11 cellular contexts compared by ENCODE assay signal in the genomic region with DNA sequence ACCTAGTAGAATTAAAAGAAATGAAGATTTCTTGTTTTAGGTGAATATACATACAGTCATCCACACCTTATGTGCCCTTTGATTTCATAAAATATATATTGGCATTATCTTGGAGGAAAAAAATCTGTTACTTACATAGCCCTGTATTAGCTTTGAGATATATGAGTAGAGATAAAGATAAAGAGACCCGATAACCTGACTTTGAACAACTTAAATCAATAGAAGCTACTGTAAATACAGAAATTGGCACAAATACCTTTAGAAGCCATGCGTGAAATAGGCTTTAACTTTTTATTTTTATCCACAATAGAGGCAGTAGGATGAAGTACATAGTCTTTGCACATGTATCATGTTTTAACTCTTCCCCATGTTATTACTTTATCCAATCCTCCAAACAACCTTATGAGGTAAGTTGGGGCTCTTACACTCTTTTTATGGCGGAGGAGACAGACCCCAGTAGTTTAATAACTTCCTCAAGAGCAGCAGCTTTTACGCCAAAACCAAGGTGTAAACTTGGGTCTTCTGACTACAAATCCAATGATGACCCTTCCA. TPM values are rescaled to one million over a fixed set of nuclear protein-coding genes. Genes with fewer than 3 reads are reported as not detected.
DNase-seq lines count a peak whose midpoint lies in the region; ATAC-seq, FAIRE-seq and TF ChIP-seq lines count a peak whose summit lies in the region.
"Had no signal": no experiment of that assay in that cellular context is flagged by ENCODE, and none has a peak within 500 bp of the region (broad histone marks: within the 10 kb centered on the region; RNA-seq: fewer than 3 reads in every experiment).

No MANE protein-coding gene starts in this region.

- no peak overlapping the region for H3K27ac ChIP-seq in A549
- peak overlapping the region; percentile 26 for H3K27ac ChIP-seq in muscle layer of duodenum (ENCODE audit: low read length)

- H3K27ac Mint-ChIP-seq in Calu3 (ENCODE audit: unreplicated experiment), result peak overlapping the region; percentile 82
- H3K27ac Mint-ChIP-seq in activated naive CD8-positive, alpha-beta T cell treated with anti-CD3 and anti-CD28 coated beads for 36 hours, result peak overlapping the region; percentile 76
- H3K27ac Mint-ChIP-seq: brain, H9 had no signal

- no peak for TF ChIP-seq RAD21 in A549 (conservative IDR thresholded peaks at IDR 0.05 in 1 of 2, IDR thresholded peaks at IDR 0.05 in 1 of 2)

- H3K4me2 ChIP-seq in A549, result peak overlapping the region; percentile 95

- H3K36me3 Mint-ChIP-seq in Calu3 (ENCODE audit: insufficient read depth, unreplicated experiment), result peaks cover 70% of the 10 kb centered on the region
- H3K36me3 Mint-ChIP-seq in activated naive CD8-positive, alpha-beta T cell treated with anti-CD3 and anti-CD28 coated beads for 36 hours, result peaks cover 49% of the 10 kb centered on the region

- no TSS peak for BruUV-seq in Calu3 (replicated peaks; lab: Mats Ljungman, UMichigan)

- H3K9me3 Mint-ChIP-seq in Calu3 (ENCODE audit: low read depth, unreplicated experiment), result no peaks in the 10 kb centered on the region
- H3K9me3 Mint-ChIP-seq in activated naive CD8-positive, alpha-beta T cell treated with anti-CD3 and anti-CD28 coated beads for 36 hours, result peaks cover under 1% of the 10 kb centered on the region
- H3K9me3 Mint-ChIP-seq: H9 had no signal

- DNase-seq in A549 (ENCODE audit: low read depth in 1 of 2, low spot score in 1 of 2) (no peak), Calu3 (no peak), NCI-H128 (lab: John Stamatoyannopoulos, UW; ENCODE audit: unreplicated experiment) (no peak), superior temporal gyrus (ENCODE audit: extremely low spot score) (no peak)
- DNase-seq in activated naive CD8-positive, alpha-beta T cell treated with anti-CD3 and anti-CD28 coated beads for 36 hours, result no peak
- DNase-seq: H9 had no signal

- peaks cover 21% of the 10 kb centered on the region for H3K4me1 ChIP-seq in A549
- peaks cover 0 to 3% of the 10 kb centered on the region in 2 donors for H3K4me1 ChIP-seq in muscle layer of duodenum (ENCODE audit: control insufficient read depth in 1 of 2, insufficient read depth in 2 of 2, low read length in 2 of 2)

- POLR2A ChIA-PET in A549 (lab: Yijun Ruan, JAX), result no interaction called here

- 93% methylated on average over 4 of the region's 4 CpGs for WGBS in A549 (ENCODE audit: missing lambda C conversion rate)

- H3K9me3 ChIP-seq in A549 (no peaks in the 10 kb centered on the region), muscle layer of duodenum (ENCODE audit: control insufficient read depth in 1 of 2, low read length in 2 of 2) (no peaks in the 10 kb centered on the region)
- H3K9me3 ChIP-seq: esophagus muscularis mucosa had no signal

- no peak for TF ChIP-seq EP300 in A549 (IDR thresholded peaks at IDR 0.05)

- no peak overlapping the region; the same call in 2 of the 3 replicates for H3K4me3 ChIP-seq in A549
- H3K4me3 ChIP-seq in muscle layer of duodenum (ENCODE audit: low read depth in 1 of 2, low read length in 2 of 2), result peak overlapping the region; percentile 51

- no peak for TF ChIP-seq POLR2A in A549 (IDR thresholded peaks at IDR 0.05; ENCODE audit: low read length)

- no peaks in the 10 kb centered on the region for H3K27me3 ChIP-seq in muscle layer of duodenum (ENCODE audit: low read depth, low read length)
- H3K27me3 ChIP-seq: esophagus muscularis mucosa had no signal

- H3K27me3 Mint-ChIP-seq in Calu3 (ENCODE audit: unreplicated experiment), result no peaks in the 10 kb centered on the region
- peaks cover 4% of the 10 kb centered on the region for H3K27me3 Mint-ChIP-seq in activated naive CD8-positive, alpha-beta T cell treated with anti-CD3 and anti-CD28 coated beads for 36 hours

- TF ChIP-seq CTCF in A549 (IDR thresholded peaks at IDR 0.05), result no peak
- TF ChIP-seq CTCF in Calu3 (IDR thresholded peaks at IDR 0.05; ENCODE audit: unreplicated experiment), result no peak

- ATAC-seq in A549, result no peak
- no peak for ATAC-seq in GM18858 (IDR thresholded peaks at IDR 0.05; ENCODE audit: unreplicated experiment)
- ATAC-seq in GM21737 (IDR thresholded peaks at IDR 0.05; ENCODE audit: unreplicated experiment), result no peak

- H3K4me1 Mint-ChIP-seq in Calu3 (ENCODE audit: low read depth, unreplicated experiment), result peaks cover 18% of the 10 kb centered on the region
- peaks cover 37% of the 10 kb centered on the region for H3K4me1 Mint-ChIP-seq in activated naive CD8-positive, alpha-beta T cell treated with anti-CD3 and anti-CD28 coated beads for 36 hours

- peak overlapping the region; percentile 67 for H3K4me3 Mint-ChIP-seq in Calu3 (ENCODE audit: low read depth, unreplicated experiment)
- H3K4me3 Mint-ChIP-seq in activated naive CD8-positive, alpha-beta T cell treated with anti-CD3 and anti-CD28 coated beads for 36 hours, result peak overlapping the region; percentile 82
- H3K4me3 Mint-ChIP-seq: H9 had no signal

- FAIRE-seq in A549 (lab: Jason Lieb, UNC), result no peak

- intact Hi-C loops in Calu3 (cut with micrococcal nuclease; ENCODE audit: unreplicated experiment), result loop anchor here (5.0 to 10.0 kb wide), 2 partner anchors 69 to 299 kb away; no protein-coding TSS in a partner anchor

- H3K36me3 ChIP-seq in muscle layer of duodenum (ENCODE audit: control insufficient read depth in 1 of 2, insufficient read depth in 2 of 2, low read length in 2 of 2), result peaks cover 29 to 32% of the 10 kb centered on the region in 2 donors

- CTCF ChIA-PET in A549 (lab: Yijun Ruan, JAX), result interaction anchor here (1.1 to 1.2 kb wide), 3 partner anchors 11 to 239 kb away, joined by 3 read pairs; no protein-coding TSS in a partner anchor
- CTCF ChIA-PET in Calu3 (lab: Charles Lee), result no interaction called here

TF ChIP-seq in A549, 52 proteins besides CTCF, POLR2A, EP300 and RAD21:
- TF ChIP-seq ZFP36 (IDR thresholded peaks at IDR 0.05; ENCODE audit: borderline replicate concordance, partially characterized antibody), result no peak
- no peak for TF ChIP-seq CHD4 (IDR thresholded peaks at IDR 0.05; ENCODE audit: borderline replicate concordance)
- TF ChIP-seq ZNF302 (CRISPR knock-in tag; IDR thresholded peaks at IDR 0.05), result no peak
- TF ChIP-seq, protein P1, sequence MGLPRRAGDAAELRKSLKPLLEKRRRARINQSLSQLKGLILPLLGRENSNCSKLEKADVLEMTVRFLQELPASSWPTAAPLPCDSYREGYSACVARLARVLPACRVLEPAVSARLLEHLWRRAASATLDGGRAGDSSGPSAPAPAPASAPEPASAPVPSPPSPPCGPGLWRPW (IDR thresholded peaks at IDR 0.05), result no peak
- no peak for TF ChIP-seq CEBPB (IDR thresholded peaks at IDR 0.05)
- TF ChIP-seq, protein P2, sequence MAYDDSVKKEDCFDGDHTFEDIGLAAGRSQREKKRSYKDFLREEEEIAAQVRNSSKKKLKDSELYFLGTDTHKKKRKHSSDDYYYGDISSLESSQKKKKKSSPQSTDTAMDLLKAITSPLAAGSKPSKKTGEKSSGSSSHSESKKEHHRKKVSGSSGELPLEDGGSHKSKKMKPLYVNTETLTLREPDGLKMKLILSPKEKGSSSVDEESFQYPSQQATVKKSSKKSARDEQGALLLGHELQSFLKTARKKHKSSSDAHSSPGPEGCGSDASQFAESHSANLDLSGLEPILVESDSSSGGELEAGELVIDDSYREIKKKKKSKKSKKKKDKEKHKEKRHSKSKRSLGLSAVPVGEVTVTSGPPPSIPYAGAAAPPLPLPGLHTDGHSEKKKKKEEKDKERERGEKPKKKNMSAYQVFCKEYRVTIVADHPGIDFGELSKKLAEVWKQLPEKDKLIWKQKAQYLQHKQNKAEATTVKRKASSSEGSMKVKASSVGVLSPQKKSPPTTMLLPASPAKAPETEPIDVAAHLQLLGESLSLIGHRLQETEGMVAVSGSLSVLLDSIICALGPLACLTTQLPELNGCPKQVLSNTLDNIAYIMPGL (CRISPR knock-in tag; IDR thresholded peaks at IDR 0.05; ENCODE audit: borderline replicate concordance), result no peak
- TF ChIP-seq PBX3 (IDR thresholded peaks at IDR 0.05), result no peak
- TF ChIP-seq ESRRA (IDR thresholded peaks at IDR 0.05; ENCODE audit: borderline replicate concordance, low read length), result no peak
- TF ChIP-seq HDAC2 (IDR thresholded peaks at IDR 0.05), result no peak
- TF ChIP-seq CBX8 (IDR thresholded peaks at IDR 0.05), result no peak
- TF ChIP-seq FOXS1 (CRISPR knock-in tag; IDR thresholded peaks at IDR 0.05), result no peak
- TF ChIP-seq RNF2 (IDR thresholded peaks at IDR 0.05; ENCODE audit: borderline replicate concordance, low read depth), result no peak
- TF ChIP-seq EHF (CRISPR knock-in tag; IDR thresholded peaks at IDR 0.05), result no peak

RNA-seq across cellular contexts. Expression of gene CD55, which starts 2.0 kb away (rescaled TPM):
- polyA plus RNA-seq in A549 (2011; rRNA removed) (173 and 180 TPM in 2 replicates), A549 (2017; fragmentation: RNase III; extraction: RNeasy Plus Mini Kit Qiagen cat#74134 plus additional on column Dnase treatment) (35.2 to 44.5 TPM (median 37.0 TPM) in 3 replicates)
- 25.3 and 25.8 TPM in 2 replicates for polyA plus RNA-seq in A549 (2012; cell fraction: cytosol; rRNA removed)
- polyA plus RNA-seq in A549 (2012; cell fraction: nucleus; rRNA removed), result 18.1 and 18.7 TPM in 2 replicates
- polyA minus RNA-seq in A549 (2011; rRNA and poly(A)+ RNA removed), result 39.7 and 40.5 TPM in 2 replicates
- 106 and 126 TPM in 2 replicates for total RNA-seq in Calu3 (2022)
- total RNA-seq in activated naive CD8-positive, alpha-beta T cell treated with anti-CD3 and anti-CD28 coated beads for 36 hours, result 10 to 100 TPM; 84.0 to 84.1 TPM
